1 cellular context compared by ENCODE assay signal in the genomic region with DNA sequence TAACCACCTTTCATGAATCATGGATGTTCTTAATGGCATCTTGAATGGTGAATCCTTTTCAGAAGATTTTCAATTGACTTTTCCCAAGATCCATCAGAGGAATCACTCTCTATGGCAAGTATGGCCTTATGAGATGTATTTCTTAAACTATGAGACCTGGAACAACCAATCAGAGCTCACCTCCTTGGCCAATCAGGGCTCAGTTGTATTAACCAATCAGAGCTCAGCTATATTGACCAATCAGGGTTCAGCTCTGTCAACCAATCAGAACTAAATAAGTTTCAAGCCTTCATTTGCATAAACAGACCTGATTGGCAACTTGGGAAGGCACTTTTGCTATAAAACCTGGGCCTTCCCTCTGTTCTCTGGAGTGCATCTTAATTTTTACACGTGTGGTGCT.
TF ChIP-seq lines count a peak whose summit lies in the region.

No MANE protein-coding gene starts in this region.

TF ChIP-seq in K562, 482 proteins besides CTCF, POLR2A, EP300 and RAD21 (continued from another document):
- TF ChIP-seq, protein P1, sequence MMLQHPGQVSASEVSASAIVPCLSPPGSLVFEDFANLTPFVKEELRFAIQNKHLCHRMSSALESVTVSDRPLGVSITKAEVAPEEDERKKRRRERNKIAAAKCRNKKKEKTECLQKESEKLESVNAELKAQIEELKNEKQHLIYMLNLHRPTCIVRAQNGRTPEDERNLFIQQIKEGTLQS (IDR thresholded peaks at IDR 0.05), result no peak
- TF ChIP-seq, protein P1 (CRISPR knock-in tag; conservative IDR thresholded peaks at IDR 0.05), result no peak
- peak; percentile 31 for TF ChIP-seq FOS (IDR thresholded peaks at IDR 0.05; ENCODE audit: extremely low read depth, insufficient read length)
- TF ChIP-seq CHD4 (IDR thresholded peaks at IDR 0.05; ENCODE audit: insufficient read depth, insufficient replicate concordance, low read depth, low read length, poor library complexity, severe bottlenecking), result no peak
- no peak for TF ChIP-seq RBM22 (IDR thresholded peaks at IDR 0.05; ENCODE audit: low read depth, low read length, poor library complexity, severe bottlenecking)
- TF ChIP-seq BRD4 (IDR thresholded peaks at IDR 0.05), result no peak
- no peak for TF ChIP-seq HDAC1 (IDR thresholded peaks at IDR 0.05)
- no peak for TF ChIP-seq PREB (CRISPR knock-in tag; IDR thresholded peaks at IDR 0.05)
- peak; percentile 23 for TF ChIP-seq ASH1L (IDR thresholded peaks at IDR 0.05; ENCODE audit: borderline replicate concordance, low read depth, partially characterized antibody)
- no peak for TF ChIP-seq BDP1 (IDR thresholded peaks at IDR 0.05; ENCODE audit: insufficient read depth, insufficient read length)
